Comparison of ENCODE assay signal across 17 cellular contexts in genomic region chr4:107380836-107381438, GRCh38.
DNase-seq lines count a peak whose midpoint lies in the region; ATAC-seq, FAIRE-seq and TF ChIP-seq lines count a peak whose summit lies in the region.
"Had no signal": no experiment of that assay in that cellular context is flagged by ENCODE, and none has a peak within 500 bp of the region (broad histone marks: within the 10 kb centered on the region; RNA-seq: fewer than 3 reads in every experiment).

No MANE protein-coding gene starts in this region.

- H3K9ac ChIP-seq in HCT116 (ENCODE audit: low read length): no peak overlapping the region
- no peak overlapping the region for H3K9ac ChIP-seq in SK-N-MC (ENCODE audit: insufficient read length)
- H3K9ac ChIP-seq in kidney (ENCODE audit: low read length in 2 of 2): no peak overlapping the region

- H3K27me3 ChIP-seq in BE2C: no peaks in the 10 kb centered on the region
- no peaks in the 10 kb centered on the region for H3K27me3 ChIP-seq in HCT116 (ENCODE audit: insufficient read depth, low read length)
- H3K27me3 ChIP-seq: right atrium auricular region, suprapubic skin had no signal

- BruUV-seq in HCT116 (replicated peaks; lab: Mats Ljungman, UMichigan): no TSS peak

- DNase-seq in BE2C (no peak), HCT116 (ENCODE audit: low read depth, low spot score) (no peak), SK-N-MC (ENCODE audit: low read depth, low spot score) (no peak), kidney (peak; percentile 66), HK-2 (ENCODE audit: unreplicated experiment) (no peak), NCI-H2227 (lab: John Stamatoyannopoulos, UW; ENCODE audit: unreplicated experiment) (no peak)
- DNase-seq: activated CD4-positive, alpha-beta memory T cell treated with anti-CD3 and anti-CD28 coated beads, Interleukin-2, amount 10 ng/mL, durations not matched to agents 7 days and 5 days; CD4-positive, alpha-beta T cell; head of caudate nucleus; IMR-90; NCI-H1092 had no signal

- no peak overlapping the region for H2AFZ ChIP-seq in HCT116 (ENCODE audit: low read depth, low read length, poor library complexity, severe bottlenecking)

- no peaks in the 10 kb centered on the region for H3K36me3 ChIP-seq in BE2C
- no peaks in the 10 kb centered on the region for H3K36me3 ChIP-seq in HCT116 (ENCODE audit: control insufficient read depth in 1 of 2, insufficient read depth in 2 of 2, low read length in 2 of 2)
- no peaks in the 10 kb centered on the region for H3K36me3 ChIP-seq in SK-N-MC (ENCODE audit: insufficient read depth, low read length)
- no peaks in the 10 kb centered on the region for H3K36me3 ChIP-seq in kidney (ENCODE audit: control insufficient read depth in 1 of 2, insufficient read depth in 2 of 2, low read length in 2 of 2)
- H3K36me3 ChIP-seq: HAP-1, right atrium auricular region, suprapubic skin had no signal

- no peak for FAIRE-seq in kidney (lab: Jason Lieb, UNC)
- FAIRE-seq: endothelial cell of umbilical vein, GM12891 had no signal

- POLR2A ChIA-PET in HCT116 (lab: Charles Lee): no interaction called here

- ATAC-seq in HCT116 (peak; percentile 42; the same call in 1 of the 2 replicates), HG02763 (IDR thresholded peaks at IDR 0.05; ENCODE audit: unreplicated experiment) (no peak)

- H3K27ac ChIP-seq in HCT116 (ENCODE audit: low read depth, low read length) (no peak overlapping the region), SK-N-MC (peak overlapping the region; percentile 71), kidney (ENCODE audit: low read depth in 2 of 2, low read length in 2 of 2) (no peak overlapping the region)
- H3K27ac ChIP-seq: right atrium auricular region, suprapubic skin had no signal

- TF ChIP-seq CTCF in BE2C (IDR thresholded peaks at IDR 0.05; ENCODE audit: low read depth, low read length): peak; percentile 21; the same call in 1 of the 2 replicates
- TF ChIP-seq CTCF in HCT116 (IDR thresholded peaks at IDR 0.05 in 2 of 3, conservative IDR thresholded peaks at IDR 0.05 in 1 of 3; ENCODE audit: borderline replicate concordance in 1 of 3, insufficient read depth in 1 of 3, low read depth in 2 of 3, low read length in 2 of 3): 0 out of 6 replicates have a peak, but pooled peaks of 1 of the 3 experiments have one; percentile 5
- no peak for TF ChIP-seq CTCF in kidney (IDR thresholded peaks at IDR 0.05; ENCODE audit: borderline replicate concordance, extremely low read depth, insufficient read depth)

- intact Hi-C loops in HCT116 (cut with micrococcal nuclease) (no loop called here), kidney (cut with DNase I) (no loop called here)

- no peak for TF ChIP-seq RAD21 in HCT116 (IDR thresholded peaks at IDR 0.05; ENCODE audit: low read depth)

- peaks cover 12% of the 10 kb centered on the region for H3K4me1 ChIP-seq in BE2C
- H3K4me1 ChIP-seq in HCT116 (ENCODE audit: control insufficient read depth in 1 of 2, insufficient read depth in 2 of 2, low read length in 2 of 2): no peaks in the 10 kb centered on the region
- no peaks in the 10 kb centered on the region for H3K4me1 ChIP-seq in kidney (ENCODE audit: control insufficient read depth in 1 of 2, insufficient read depth in 1 of 2, low read depth in 1 of 2, low read length in 2 of 2)
- H3K4me1 ChIP-seq: HAP-1, right atrium auricular region, suprapubic skin had no signal

- no peak overlapping the region for H3K4me2 ChIP-seq in HCT116 (ENCODE audit: low read length)

- no peaks in the 10 kb centered on the region for H3K9me3 ChIP-seq in BE2C
- no peaks in the 10 kb centered on the region for H3K9me3 ChIP-seq in HCT116 (ENCODE audit: control insufficient read depth in 1 of 2, insufficient read depth in 1 of 2, low read depth in 1 of 2, low read length in 2 of 2)
- H3K9me3 ChIP-seq in SK-N-MC (ENCODE audit: low read depth, low read length): no peaks in the 10 kb centered on the region
- H3K9me3 ChIP-seq in kidney (ENCODE audit: control insufficient read depth in 1 of 2, low read length in 2 of 2): no peaks in the 10 kb centered on the region
- H3K9me3 ChIP-seq: HAP-1, right atrium auricular region, suprapubic skin had no signal

- no peaks in the 10 kb centered on the region for H4K20me1 ChIP-seq in HCT116 (ENCODE audit: insufficient read depth)

- TF ChIP-seq POLR2A in HCT116 (IDR thresholded peaks at IDR 0.05; ENCODE audit: borderline replicate concordance, extremely low read depth, insufficient read depth, insufficient read length): no peak

- RAD21 ChIA-PET in HCT116 (lab: Charles Lee; ENCODE audit: low non-redundant PET in 1 of 2, low total read pairs in 2 of 2, uncharacterized antibody in 2 of 2, unreplicated experiment in 2 of 2): no interaction called here

- H3K4me3 ChIP-seq in BE2C (ENCODE audit: low read depth, low read length) (no peak overlapping the region), HCT116 (replicated peaks in 1 of 2; ENCODE audit: low read depth in 1 of 2, low read length in 2 of 2) (no peak overlapping the region), SK-N-MC (peak overlapping the region; percentile 7; the same call in 1 of the 2 replicates), kidney (ENCODE audit: low read length in 2 of 2) (no peak overlapping the region)
- H3K4me3 ChIP-seq: HAP-1, right atrium auricular region, suprapubic skin had no signal

- H3K79me2 ChIP-seq in HCT116 (ENCODE audit: insufficient read depth, low read length): no peaks in the 10 kb centered on the region

- H3K9me2 ChIP-seq in HCT116 (ENCODE audit: insufficient read depth): no peaks in the 10 kb centered on the region

- CTCF ChIA-PET in HCT116 (lab: Charles Lee): no interaction called here

TF ChIP-seq in HCT116, 20 proteins besides CTCF, POLR2A, EP300 and RAD21:
- TF ChIP-seq ZFX (IDR thresholded peaks at IDR 0.05): no peak
- TF ChIP-seq, protein P1, sequence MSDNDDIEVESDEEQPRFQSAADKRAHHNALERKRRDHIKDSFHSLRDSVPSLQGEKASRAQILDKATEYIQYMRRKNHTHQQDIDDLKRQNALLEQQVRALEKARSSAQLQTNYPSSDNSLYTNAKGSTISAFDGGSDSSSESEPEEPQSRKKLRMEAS (IDR thresholded peaks at IDR 0.05): no peak
- TF ChIP-seq JUND (IDR thresholded peaks at IDR 0.05): no peak
- TF ChIP-seq SRF (IDR thresholded peaks at IDR 0.05; ENCODE audit: low read depth): no peak
- TF ChIP-seq TCF7L2 (IDR thresholded peaks at IDR 0.05; ENCODE audit: borderline replicate concordance, extremely low read depth, insufficient read depth, insufficient read length): no peak
- no peak for TF ChIP-seq EZH2phosphoT487 (IDR thresholded peaks at IDR 0.05; ENCODE audit: borderline replicate concordance)
- TF ChIP-seq EGR1 (IDR thresholded peaks at IDR 0.05; ENCODE audit: low read depth): no peak
- TF ChIP-seq CEBPB (IDR thresholded peaks at IDR 0.05; ENCODE audit: low read depth): no peak
- TF ChIP-seq ZBTB33 (IDR thresholded peaks at IDR 0.05; ENCODE audit: extremely low read depth, insufficient replicate concordance, low read length): no peak
- TF ChIP-seq SP1 (IDR thresholded peaks at IDR 0.05; ENCODE audit: low read depth): no peak
- TF ChIP-seq, protein P2, sequence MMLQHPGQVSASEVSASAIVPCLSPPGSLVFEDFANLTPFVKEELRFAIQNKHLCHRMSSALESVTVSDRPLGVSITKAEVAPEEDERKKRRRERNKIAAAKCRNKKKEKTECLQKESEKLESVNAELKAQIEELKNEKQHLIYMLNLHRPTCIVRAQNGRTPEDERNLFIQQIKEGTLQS (IDR thresholded peaks at IDR 0.05): no peak
- TF ChIP-seq POLR2AphosphoS5 (IDR thresholded peaks at IDR 0.05; ENCODE audit: low read depth, low read length): no peak
